Comparison of ENCODE assay signal across 24 cellular contexts in genomic region chr1:168280577-168280976, GRCh38.
"Had no signal": no experiment of that assay in that cellular context is flagged by ENCODE, and none has a peak within 500 bp of the region (broad histone marks: within the 10 kb centered on the region; RNA-seq: fewer than 3 reads in every experiment).

TSS of gene TBX19 (plus strand) at chr1:168280877. CDS start at chr1:168281091, 214 bp downstream.

- H3K27me3 ChIP-seq: left lung, neural progenitor cell, ovary, right atrium auricular region, right lobe of liver, suprapubic skin, tibial artery, upper lobe of right lung had no signal

- H3K36me3 ChIP-seq: left lung, lower lobe of right lung, ovary, right atrium auricular region, right lobe of liver, suprapubic skin, thoracic aorta, tibial artery, upper lobe of right lung had no signal

- H3K9ac ChIP-seq: neural progenitor cell had no signal

- DNase-seq: hypothalamus; immature natural killer cell; kidney; left colon; left lung; lower lobe of right lung; mammary epithelial cell; mesendoderm; naive B cell; natural killer cell; nephron progenitor cell; ovary; right lobe of liver; stimulated activated CD4-positive, alpha-beta T cell treated with anti-CD3 and anti-CD28 coated beads, Interleukin-1b, Interleukin-23, amount 100 ng/mL, for 48 hours; stimulated activated CD4-positive, alpha-beta T cell treated with anti-CD3 and anti-CD28 coated beads, Interleukin-2, amount 100 ng/mL, for 48 hours; stimulated activated naive CD4-positive, alpha-beta T cell; tibial artery; trophoblast cell; upper lobe of right lung had no signal

- H3K4me1 ChIP-seq: left lung, lower lobe of right lung, right atrium auricular region, right lobe of liver, tibial artery, upper lobe of right lung had no signal

- H2AFZ ChIP-seq: neural progenitor cell had no signal

- H3K27ac ChIP-seq: left lung, lower lobe of right lung, neural progenitor cell, ovary, right atrium auricular region, right lobe of liver, suprapubic skin, thoracic aorta, tibial artery, upper lobe of right lung had no signal

- H3K4me2 ChIP-seq: neural progenitor cell, smooth muscle cell had no signal

- H3K4me3 ChIP-seq: left lung, lower lobe of right lung, neural progenitor cell, ovary, right atrium auricular region, right lobe of liver, smooth muscle cell, suprapubic skin, thoracic aorta, tibial artery, upper lobe of right lung had no signal

- H3K9me3 ChIP-seq: ovary, right lobe of liver, suprapubic skin, upper lobe of right lung had no signal
